Comparison of ENCODE assay signal across 23 cellular contexts in genomic region chr4:29046716-29047115, GRCh38.
A peak's percentile ranks its signal among the peaks of the same experiment; 100 is the strongest.
DNase-seq lines count a peak whose midpoint lies in the region; ATAC-seq, FAIRE-seq and TF ChIP-seq lines count a peak whose summit lies in the region.
"Had no signal": no experiment of that assay in that cellular context is flagged by ENCODE, and none has a peak within 500 bp of the region (broad histone marks: within the 10 kb centered on the region; RNA-seq: fewer than 3 reads in every experiment).

No MANE protein-coding gene starts in this region.

- TF ChIP-seq CTCF in IMR-90 (conservative IDR thresholded peaks at IDR 0.05; ENCODE audit: low read depth, low read length) (no peak), chondrocyte (IDR thresholded peaks at IDR 0.05) (no peak)
- no peak for TF ChIP-seq CTCF in CD4-positive, alpha-beta T cell (IDR thresholded peaks at IDR 0.05)

- H3K27me3 Mint-ChIP-seq in chondrocyte (ENCODE audit: low read depth) = no peaks in the 10 kb centered on the region
- no peaks in the 10 kb centered on the region for H3K27me3 Mint-ChIP-seq in CD4-positive, alpha-beta T cell
- H3K27me3 Mint-ChIP-seq: activated CD4-positive, alpha-beta T cell treated with anti-CD3 and anti-CD28 coated beads for 36 hours; CD4-positive, CD25-positive, alpha-beta regulatory T cell had no signal

- CTCF ChIA-PET in IMR-90 (lab: Yijun Ruan, JAX) = no interaction called here
- CTCF ChIA-PET in CD4-positive, alpha-beta T cell (lab: Charles Lee) = no interaction called here

- peak overlapping the region; percentile 63 for H3K27ac Mint-ChIP-seq in chondrocyte (ENCODE audit: unreplicated experiment)
- H3K27ac Mint-ChIP-seq in CD4-positive, alpha-beta T cell = no peak overlapping the region
- H3K27ac Mint-ChIP-seq: activated CD4-positive, alpha-beta T cell treated with anti-CD3 and anti-CD28 coated beads for 36 hours; CD4-positive, CD25-positive, alpha-beta regulatory T cell; natural killer cell had no signal

- H2BK15ac ChIP-seq in IMR-90 (ENCODE audit: low read depth, low read length) = peak overlapping the region; percentile 35; the same call in 1 of the 3 replicates

- no peaks in the 10 kb centered on the region; the same call in 1 of the 2 replicates for H3K9me1 ChIP-seq in IMR-90 (ENCODE audit: insufficient read depth, low read length)

- H3K79me2 ChIP-seq in ACC112 (ENCODE audit: control insufficient read depth, insufficient read depth, low read length, unreplicated experiment) = no peaks in the 10 kb centered on the region

- TF ChIP-seq RAD21 in IMR-90 (IDR thresholded peaks at IDR 0.05; ENCODE audit: low read length) = no peak

- H3K9me3 Mint-ChIP-seq in chondrocyte (ENCODE audit: low read depth) = no peaks in the 10 kb centered on the region
- peaks cover 4% of the 10 kb centered on the region for H3K9me3 Mint-ChIP-seq in CD4-positive, alpha-beta T cell

- no peak overlapping the region for H4K5ac ChIP-seq in IMR-90 (ENCODE audit: low read depth, low read length)

- H3K23ac ChIP-seq in IMR-90 (ENCODE audit: low read depth, low read length) = peak overlapping the region; percentile 86; the same call in 1 of the 2 replicates

- peak overlapping the region; percentile 93 for H2BK5ac ChIP-seq in IMR-90 (ENCODE audit: low read depth, low read length, poor library complexity, severe bottlenecking)

- no peak overlapping the region for H3K9ac ChIP-seq in IMR-90 (ENCODE audit: low read depth, low read length)

- H3K18ac ChIP-seq in IMR-90 (ENCODE audit: low read depth, low read length) = peak overlapping the region; percentile 78; the same call in 1 of the 2 replicates

- H2AFZ ChIP-seq in ACC112 (ENCODE audit: low read length, unreplicated experiment) (peak overlapping the region; percentile 64), IMR-90 (replicated peaks; ENCODE audit: low read length, poor library complexity) (no peak overlapping the region)

- BruUV-seq in IMR-90 (replicated peaks; lab: Mats Ljungman, UMichigan) = no TSS peak

- dilution Hi-C loops in IMR-90 (cut with HindIII; ENCODE audit: low sequenced_read_pairs, unreplicated experiment) = no loop called here

- peak overlapping the region; percentile 91 for H2BK120ac ChIP-seq in IMR-90 (ENCODE audit: low read depth, low read length)

- no peak overlapping the region for H2AK9ac ChIP-seq in IMR-90 (replicated peaks; ENCODE audit: low read depth, low read length, poor library complexity)

- H3K27me3 ChIP-seq in ACC112 (ENCODE audit: insufficient read depth, low read length) (no peaks in the 10 kb centered on the region), IMR-90 (ENCODE audit: control insufficient read depth, insufficient read depth, low read length) (no peaks in the 10 kb centered on the region)
- H3K27me3 ChIP-seq in CD4-positive, alpha-beta T cell (ENCODE audit: control insufficient read depth, insufficient read depth, low read length) = no peaks in the 10 kb centered on the region

- DNase-seq in IMR-90 = peak; percentile 93
- no peak for DNase-seq in chondrocyte (ENCODE audit: low spot score)
- peak; percentile 29 for DNase-seq in inferior parietal cortex (ENCODE audit: extremely low spot score)
- no peak for DNase-seq in CD4-positive, alpha-beta T cell
- DNase-seq in HTR-8/SVneo (ENCODE audit: insufficient read length, low spot score) = no peak
- no peak for DNase-seq in islet precursor cell
- DNase-seq: activated CD4-positive, alpha-beta T cell treated with anti-CD3 and anti-CD28 coated beads for 36 hours; activated effector memory CD4-positive, alpha-beta T cell treated with anti-CD3 and anti-CD28 coated beads, Interleukin-2, amount 50 U/mL, for 16 hours; amniotic stem cell; CD4-positive, CD25-positive, alpha-beta regulatory T cell; left cardiac atrium; mesendoderm; natural killer cell; NCI-H1930; NCI-H446; SW 1271 had no signal

- POLR2A ChIA-PET in IMR-90 (lab: Charles Lee; ENCODE audit: unreplicated experiment) = no interaction called here
- POLR2A ChIA-PET in CD4-positive, alpha-beta T cell (lab: Charles Lee) = no interaction called here

- peak overlapping the region; percentile 68; the same call in 1 of the 2 replicates for H3K14ac ChIP-seq in IMR-90 (replicated peaks; ENCODE audit: low read depth, low read length)

- no peaks in the 10 kb centered on the region for H3K9me3 ChIP-seq in IMR-90 (ENCODE audit: control insufficient read depth, insufficient read depth, low read length)
- no peaks in the 10 kb centered on the region for H3K9me3 ChIP-seq in CD4-positive, alpha-beta T cell (ENCODE audit: control insufficient read depth, low read length)
- H3K9me3 ChIP-seq: A549, psoas muscle had no signal

- no peaks in the 10 kb centered on the region for H3K36me3 Mint-ChIP-seq in chondrocyte (ENCODE audit: low read depth)
- H3K36me3 Mint-ChIP-seq in CD4-positive, alpha-beta T cell (ENCODE audit: low read depth) = no peaks in the 10 kb centered on the region
- H3K36me3 Mint-ChIP-seq: CD4-positive, CD25-positive, alpha-beta regulatory T cell; natural killer cell had no signal

- peak overlapping the region; percentile 81 for H3K27ac ChIP-seq in ACC112 (ENCODE audit: low read depth, low read length)
- H3K27ac ChIP-seq in IMR-90 (ENCODE audit: insufficient read depth, low read length) = peak overlapping the region; percentile 49; the same call in 1 of the 2 replicates
- no peak overlapping the region for H3K27ac ChIP-seq in CD4-positive, alpha-beta T cell (ENCODE audit: low read depth, low read length)
- H3K27ac ChIP-seq: A549, psoas muscle had no signal

- TF ChIP-seq POLR2A in IMR-90 (IDR thresholded peaks at IDR 0.05; ENCODE audit: low read depth, low read length) = no peak

- peak overlapping the region; percentile 62; the same call in 1 of the 2 replicates for H4K91ac ChIP-seq in IMR-90 (ENCODE audit: insufficient read depth, low read depth, low read length)

- H3K36me3 ChIP-seq in ACC112 (ENCODE audit: insufficient read depth, low read length) (no peaks in the 10 kb centered on the region), IMR-90 (ENCODE audit: control insufficient read depth, insufficient read depth, low read length) (no peaks in the 10 kb centered on the region)

- ATAC-seq in IMR-90 (ENCODE audit: low read depth) (peak; percentile 90), HG03025 (IDR thresholded peaks at IDR 0.05; ENCODE audit: low FRiP score, unreplicated experiment) (no peak)
- no peak for ATAC-seq in CD4-positive, alpha-beta T cell (ENCODE audit: poor library complexity)
- ATAC-seq: A549; activated CD4-positive, alpha-beta T cell treated with anti-CD3 and anti-CD28 coated beads for 36 hours; left cardiac atrium; natural killer cell; psoas muscle had no signal

- H3K4me3 ChIP-seq in ACC112 (ENCODE audit: low read depth, low read length) (no peak overlapping the region; the same call in 1 of the 2 replicates), IMR-90 (ENCODE audit: insufficient read depth, low read depth, low read length) (no peak overlapping the region)
- H3K4me3 ChIP-seq: A549, psoas muscle had no signal

- peak overlapping the region in 1 of 2 experiments; percentile 79; a peak in 2 of 4 replicates for H4K8ac ChIP-seq in IMR-90 (ENCODE audit: low read depth in 2 of 2, low read length in 2 of 2)

- H3K4ac ChIP-seq in IMR-90 (ENCODE audit: low read depth, low read length) = peak overlapping the region; percentile 88

- H3K4me1 Mint-ChIP-seq in chondrocyte (ENCODE audit: low read depth) = peaks cover 14% of the 10 kb centered on the region
- no peaks in the 10 kb centered on the region for H3K4me1 Mint-ChIP-seq in CD4-positive, alpha-beta T cell (ENCODE audit: low read depth)
- H3K4me1 Mint-ChIP-seq: activated CD4-positive, alpha-beta T cell treated with anti-CD3 and anti-CD28 coated beads for 36 hours; CD4-positive, CD25-positive, alpha-beta regulatory T cell; natural killer cell had no signal

- H4K20me1 ChIP-seq in IMR-90 (ENCODE audit: insufficient read depth, low read length) = peaks cover 3% of the 10 kb centered on the region; the same call in 1 of the 2 replicates

- no peak overlapping the region; the same call in 1 of the 2 replicates for H3K56ac ChIP-seq in IMR-90 (ENCODE audit: extremely low read depth, insufficient read depth, low read length)

- H3K4me1 ChIP-seq in ACC112 (ENCODE audit: control insufficient read depth, insufficient read depth, low read length, unreplicated experiment) (peaks cover 20% of the 10 kb centered on the region), IMR-90 (ENCODE audit: control insufficient read depth, insufficient read depth, low read length) (peaks cover 11% of the 10 kb centered on the region)
- H3K4me1 ChIP-seq: A549, psoas muscle had no signal

- H3K79me1 ChIP-seq in IMR-90 (ENCODE audit: low read depth in 1 of 2, low read length in 2 of 2) = no peaks in the 10 kb centered on the region

- H2BK20ac ChIP-seq in IMR-90 (ENCODE audit: low read depth, low read length) = peak overlapping the region; percentile 77; the same call in 1 of the 2 replicates

- intact Hi-C loops in IMR-90 (cut with micrococcal nuclease) = loop anchor here (5.0 kb wide), 1 partner anchor 69 kb away; no protein-coding TSS in a partner anchor
- intact Hi-C loops in CD4-positive, alpha-beta T cell (cut with DNase I, micrococcal nuclease) = no loop called here

- H3K4me2 ChIP-seq in IMR-90 (ENCODE audit: low read depth, low read length) = peak overlapping the region; percentile 59; the same call in 1 of the 2 replicates
- H3K4me2 ChIP-seq: A549 had no signal

- H2AK5ac ChIP-seq in IMR-90 (ENCODE audit: low read depth, low read length) = 0 out of 2 replicates have a peak overlapping the region, but pooled peaks have one; percentile 33

- no peak for FAIRE-seq in HTR-8/SVneo (lab: Jason Lieb, UNC)
- FAIRE-seq: A549, colon, endometrium, frontal cortex had no signal

- H3K4me3 Mint-ChIP-seq in chondrocyte (ENCODE audit: unreplicated experiment) = no peak overlapping the region
- no peak overlapping the region for H3K4me3 Mint-ChIP-seq in CD4-positive, alpha-beta T cell
- H3K4me3 Mint-ChIP-seq: activated CD4-positive, alpha-beta T cell treated with anti-CD3 and anti-CD28 coated beads for 36 hours; CD4-positive, CD25-positive, alpha-beta regulatory T cell; natural killer cell had no signal

- in situ Hi-C loops in IMR-90 (cut with MboI; ENCODE audit: low sequenced_read_pairs) = no loop called here

- WGBS in IMR-90 (ENCODE audit: extremely low coverage in 2 of 2, insufficient read length in 1 of 2), 2 experiments = no CpG with 5 or more reads among the region's 2 CpGs

TF ChIP-seq in IMR-90, 13 proteins besides CTCF, POLR2A, EP300 and RAD21 (continues in another document):
- peak; percentile 43; the same call in 1 of the 2 replicates for TF ChIP-seq FOS (IDR thresholded peaks at IDR 0.05; ENCODE audit: low read depth, low read length)
- peak; percentile 25; the same call in 1 of the 2 replicates for TF ChIP-seq NFE2L2 (IDR thresholded peaks at IDR 0.05; ENCODE audit: low read depth, low read length)
- no peak for TF ChIP-seq RCOR1 (IDR thresholded peaks at IDR 0.05; ENCODE audit: insufficient replicate concordance, low read length)
- TF ChIP-seq RFX5 (IDR thresholded peaks at IDR 0.05; ENCODE audit: low read depth, low read length) = no peak
- TF ChIP-seq MAFK (IDR thresholded peaks at IDR 0.05; ENCODE audit: low read depth, low read length) = peak; percentile 17; the same call in 1 of the 2 replicates

Comparison
In these comparisons a context has a peak if more than half of its experiments do, and no peak if none do; other contexts are left out.
1. DNase-seq: peak in IMR-90 (single experiment) and inferior parietal cortex (single experiment); none in chondrocyte (single experiment), CD4-positive, alpha-beta T cell (0 of 10), HTR-8/SVneo (single experiment) and islet precursor cell (single experiment).